In genomic region chr4:97984545-97985131, GRCh38 we compare ENCODE assay signal across 13 cellular contexts.
DNase-seq lines count a peak whose midpoint lies in the region; ATAC-seq, FAIRE-seq and TF ChIP-seq lines count a peak whose summit lies in the region.
"Had no signal": no experiment of that assay in that cellular context is flagged by ENCODE, and none has a peak within 500 bp of the region (broad histone marks: within the 10 kb centered on the region; RNA-seq: fewer than 3 reads in every experiment).

No MANE protein-coding gene starts in this region.

- no peak overlapping the region for H3K4me3 ChIP-seq in OCI-LY1 (ENCODE audit: low read depth, low read length, poor library complexity, severe bottlenecking)
- no peak overlapping the region for H3K4me3 ChIP-seq in small intestine (ENCODE audit: low read depth in 1 of 2, low read length in 2 of 2)

- no peak overlapping the region for H3K9ac ChIP-seq in OCI-LY1 (ENCODE audit: low read length)

- no peaks in the 10 kb centered on the region for H3K36me3 Mint-ChIP-seq in natural killer cell
- H3K36me3 Mint-ChIP-seq: activated CD8-positive, alpha-beta memory T cell treated with anti-CD3 and anti-CD28 coated beads, Interleukin-2, amount 10 ng/mL, durations not matched to agents 7 days and 5 days; T-cell had no signal

- no peak overlapping the region for H3K4me3 Mint-ChIP-seq in natural killer cell
- H3K4me3 Mint-ChIP-seq: activated CD8-positive, alpha-beta memory T cell treated with anti-CD3 and anti-CD28 coated beads, Interleukin-2, amount 10 ng/mL, durations not matched to agents 7 days and 5 days; T-cell had no signal

- H3K27me3 ChIP-seq in OCI-LY1 (ENCODE audit: insufficient read depth, low read length): no peaks in the 10 kb centered on the region
- no peaks in the 10 kb centered on the region for H3K27me3 ChIP-seq in small intestine (ENCODE audit: control insufficient read depth in 2 of 2, insufficient read depth in 2 of 2, low read length in 2 of 2)

- no peak overlapping the region for H2AFZ ChIP-seq in OCI-LY1 (ENCODE audit: low read length)

- no peaks in the 10 kb centered on the region for H3K27me3 Mint-ChIP-seq in natural killer cell (ENCODE audit: low read depth in 2 of 2)
- H3K27me3 Mint-ChIP-seq: activated CD8-positive, alpha-beta memory T cell treated with anti-CD3 and anti-CD28 coated beads, Interleukin-2, amount 10 ng/mL, durations not matched to agents 7 days and 5 days; T-cell had no signal

- no peaks in the 10 kb centered on the region for H3K9me2 ChIP-seq in OCI-LY1 (ENCODE audit: low read depth, low read length)

- H3K27ac Mint-ChIP-seq in natural killer cell: no peak overlapping the region
- H3K27ac Mint-ChIP-seq: activated CD8-positive, alpha-beta memory T cell treated with anti-CD3 and anti-CD28 coated beads, Interleukin-2, amount 10 ng/mL, durations not matched to agents 7 days and 5 days; T-cell had no signal

- intact Hi-C loops in natural killer cell (cut with micrococcal nuclease): no loop called here

- H3K79me2 ChIP-seq in OCI-LY1 (ENCODE audit: insufficient read depth, low read length): no peaks in the 10 kb centered on the region

- H3K9me3 ChIP-seq in OCI-LY1 (ENCODE audit: low read length) (no peaks in the 10 kb centered on the region), small intestine (ENCODE audit: control insufficient read depth, low read depth) (no peaks in the 10 kb centered on the region)

- WGBS in small intestine, 3 donors: 79 to 81% (median 79%) methylated on average over 5 of the region's 5 CpGs

- peak; percentile 52 for TF ChIP-seq CTCF in OCI-LY1 (IDR thresholded peaks at IDR 0.05; ENCODE audit: low read length)
- TF ChIP-seq CTCF in natural killer cell (IDR thresholded peaks at IDR 0.05): no peak

- H3K36me3 ChIP-seq in OCI-LY1 (ENCODE audit: insufficient read depth, low read length) (no peaks in the 10 kb centered on the region), small intestine (ENCODE audit: control insufficient read depth in 2 of 2, insufficient read depth in 2 of 2, low read length in 2 of 2) (no peaks in the 10 kb centered on the region)

- FAIRE-seq in endometrium (lab: Jason Lieb, UNC): peak; percentile 33
- FAIRE-seq in small intestine (lab: Jason Lieb, UNC): peak; percentile 10

- no peaks in the 10 kb centered on the region for H3K4me1 ChIP-seq in OCI-LY1 (ENCODE audit: insufficient read depth, low read length, severe bottlenecking)
- no peaks in the 10 kb centered on the region for H3K4me1 ChIP-seq in small intestine (ENCODE audit: control insufficient read depth in 2 of 2, insufficient read depth in 1 of 2, low read depth in 1 of 2, low read length in 1 of 2)

- ATAC-seq in natural killer cell: no peak
- ATAC-seq: activated CD8-positive, alpha-beta memory T cell treated with anti-CD3 and anti-CD28 coated beads, Interleukin-2, amount 10 ng/mL, durations not matched to agents 7 days and 5 days; T-cell had no signal

- no peaks in the 10 kb centered on the region for H3F3A ChIP-seq in OCI-LY1 (ENCODE audit: insufficient read depth, low read length)

- DNase-seq in SKM-1 treated with dmso at 0.1 percent for 144 hours (lab: John Stamatoyannopoulos, UW; ENCODE audit: unreplicated experiment) (peak; percentile 14), SKM-1 (lab: John Stamatoyannopoulos, UW; ENCODE audit: unreplicated experiment) (no peak), small intestine (no peak), NCI-H2196 treated with DMSO at 0.1 percent for 48 hours (lab: John Stamatoyannopoulos, UW; ENCODE audit: unreplicated experiment) (no peak), DMS79 treated with DMSO at 0.1 percent for 48 hours (lab: John Stamatoyannopoulos, UW) (no peak), natural killer cell (no peak)
- DNase-seq: activated CD8-positive, alpha-beta memory T cell treated with anti-CD3 and anti-CD28 coated beads, Interleukin-2, amount 10 ng/mL, durations not matched to agents 7 days and 5 days; foreskin melanocyte; IMR-90; mesenchymal stem cell; T-cell had no signal

- H3K27ac ChIP-seq in OCI-LY1 (ENCODE audit: low read depth, low read length, poor library complexity, severe bottlenecking) (no peak overlapping the region), small intestine (ENCODE audit: low read depth in 1 of 2, low read length in 1 of 2) (no peak overlapping the region)

- no peaks in the 10 kb centered on the region for H4K20me1 ChIP-seq in OCI-LY1 (ENCODE audit: insufficient read depth, low read length)

- no peak overlapping the region for H3K4me2 ChIP-seq in OCI-LY1 (ENCODE audit: low read length)

- peaks cover 0 to 3% of the 10 kb centered on the region in 2 donors for H3K9me3 Mint-ChIP-seq in natural killer cell
- H3K9me3 Mint-ChIP-seq: T-cell had no signal

- H3K4me1 Mint-ChIP-seq in natural killer cell: no peaks in the 10 kb centered on the region
- H3K4me1 Mint-ChIP-seq: activated CD8-positive, alpha-beta memory T cell treated with anti-CD3 and anti-CD28 coated beads, Interleukin-2, amount 10 ng/mL, durations not matched to agents 7 days and 5 days; T-cell had no signal
